Comparison of ENCODE assay signal across 11 cellular contexts in genomic region chr3:46386206-46386605, GRCh38. TPM values are rescaled to one million over a fixed set of nuclear protein-coding genes. Genes with fewer than 3 reads are reported as not detected.
DNase-seq lines count a peak whose midpoint lies in the region; ATAC-seq and TF ChIP-seq lines count a peak whose summit lies in the region.
"Had no signal": no experiment of that assay in that cellular context is flagged by ENCODE, and none has a peak within 500 bp of the region (broad histone marks: within the 10 kb centered on the region; RNA-seq: fewer than 3 reads in every experiment).

No MANE protein-coding gene starts in this region.

- H3K9me2 ChIP-seq in PC-3 (replicated peaks; ENCODE audit: low read length): no peaks in the 10 kb centered on the region

- WGBS in upper lobe of left lung, 2 donors: 9 to 30% methylated on average over 4 of the region's 4 CpGs

- POLR2A ChIA-PET in PC-3 (lab: Charles Lee; ENCODE audit: unreplicated experiment): interaction anchor here (0.5 to 0.7 kb wide), 3 partner anchors 26 to 352 kb away, joined by 3 to 5 read pairs (median 4); no protein-coding TSS in a partner anchor

- H3K4me3 ChIP-seq in PC-3 (ENCODE audit: low read length) (no peak overlapping the region), upper lobe of left lung (no peak overlapping the region)
- H3K4me3 ChIP-seq: thyroid gland had no signal

- no peak for DNase-seq in activated CD8-positive, alpha-beta memory T cell treated with anti-CD3 and anti-CD28 coated beads, Interleukin-2, amount 10 ng/mL, durations not matched to agents 7 days and 5 days
- no peak for DNase-seq in activated CD8-positive, alpha-beta memory T cell treated with anti-CD3 and anti-CD28 coated beads, Interleukin-2, amount 50 U/mL, for 48 hours
- peak; percentile 90 for DNase-seq in PC-3
- DNase-seq in foreskin keratinocyte: peak; percentile 98 to 99
- peak in 1 of 2 donors; percentile 45 for DNase-seq in upper lobe of left lung
- no peak for DNase-seq in SKM-1 treated with dmso at 0.1 percent for 144 hours (lab: John Stamatoyannopoulos, UW; ENCODE audit: unreplicated experiment)
- DNase-seq: CD4-positive, CD25-positive, alpha-beta regulatory T cell; NCI-H2107 had no signal

- no peak overlapping the region for H3K27ac Mint-ChIP-seq in activated CD8-positive, alpha-beta memory T cell treated with anti-CD3 and anti-CD28 coated beads, Interleukin-2, amount 10 ng/mL, durations not matched to agents 7 days and 5 days
- H3K27ac Mint-ChIP-seq: CD4-positive, CD25-positive, alpha-beta regulatory T cell had no signal

- no peaks in the 10 kb centered on the region for H3K79me2 ChIP-seq in PC-3 (ENCODE audit: low read length)

- peak overlapping the region; percentile 49 for H3K27ac ChIP-seq in PC-3 (ENCODE audit: low read length)
- no peak overlapping the region for H3K27ac ChIP-seq in foreskin keratinocyte
- H3K27ac ChIP-seq in upper lobe of left lung: peak overlapping the region in 3 of 4 donors; percentile 27 to 54 (median 32)
- H3K27ac ChIP-seq: thyroid gland had no signal

- H3K27me3 ChIP-seq in PC-3 (ENCODE audit: low read length) (no peaks in the 10 kb centered on the region), foreskin keratinocyte (no peaks in the 10 kb centered on the region), upper lobe of left lung (no peaks in the 10 kb centered on the region)
- H3K27me3 ChIP-seq: thyroid gland had no signal

- H3K9ac ChIP-seq in PC-3 (ENCODE audit: low read length): no peak overlapping the region

- H3K36me3 Mint-ChIP-seq in activated CD8-positive, alpha-beta memory T cell treated with anti-CD3 and anti-CD28 coated beads, Interleukin-2, amount 10 ng/mL, durations not matched to agents 7 days and 5 days: peaks cover 7% of the 10 kb centered on the region
- H3K36me3 Mint-ChIP-seq: CD4-positive, CD25-positive, alpha-beta regulatory T cell had no signal

- H3K27me3 Mint-ChIP-seq in activated CD8-positive, alpha-beta memory T cell treated with anti-CD3 and anti-CD28 coated beads, Interleukin-2, amount 10 ng/mL, durations not matched to agents 7 days and 5 days: no peaks in the 10 kb centered on the region
- H3K27me3 Mint-ChIP-seq: CD4-positive, CD25-positive, alpha-beta regulatory T cell had no signal

- no peaks in the 10 kb centered on the region for H3K9me3 Mint-ChIP-seq in activated CD8-positive, alpha-beta memory T cell treated with anti-CD3 and anti-CD28 coated beads, Interleukin-2, amount 10 ng/mL, durations not matched to agents 7 days and 5 days (ENCODE audit: low read depth)
- H3K9me3 Mint-ChIP-seq: CD4-positive, CD25-positive, alpha-beta regulatory T cell had no signal

- H3K9me3 ChIP-seq in PC-3 (ENCODE audit: low read length) (no peaks in the 10 kb centered on the region), upper lobe of left lung (no peaks in the 10 kb centered on the region)
- H3K9me3 ChIP-seq: thyroid gland had no signal

- H3K4me1 ChIP-seq in PC-3 (ENCODE audit: insufficient read depth, low read length) (peaks cover 28% of the 10 kb centered on the region), foreskin keratinocyte (peaks cover 14% of the 10 kb centered on the region), upper lobe of left lung (peaks cover 27 to 34% (median 31%) of the 10 kb centered on the region in 4 donors)

- peak in 1 of 4 donors; percentile 38 for TF ChIP-seq POLR2A in upper lobe of left lung (IDR thresholded peaks at IDR 0.05)

- H3K4me3 Mint-ChIP-seq in activated CD8-positive, alpha-beta memory T cell treated with anti-CD3 and anti-CD28 coated beads, Interleukin-2, amount 10 ng/mL, durations not matched to agents 7 days and 5 days: no peak overlapping the region
- H3K4me3 Mint-ChIP-seq: CD4-positive, CD25-positive, alpha-beta regulatory T cell had no signal

- no peak for TF ChIP-seq CTCF in PC-3 (conservative IDR thresholded peaks at IDR 0.05; ENCODE audit: low read depth, low read length)
- TF ChIP-seq CTCF in foreskin keratinocyte (conservative IDR thresholded peaks at IDR 0.05): no peak
- no peak for TF ChIP-seq CTCF in upper lobe of left lung (IDR thresholded peaks at IDR 0.05)

- intact Hi-C loops in PC-3 (cut with micrococcal nuclease): no loop called here

- no peaks in the 10 kb centered on the region for H4K20me1 ChIP-seq in PC-3 (ENCODE audit: low read length)

- H3F3A ChIP-seq in PC-3 (ENCODE audit: low read length, unreplicated experiment): no peaks in the 10 kb centered on the region

- CTCF ChIA-PET in activated CD8-positive, alpha-beta memory T cell treated with anti-CD3 and anti-CD28 coated beads, Interleukin-2, amount 10 ng/mL, durations not matched to agents 7 days and 5 days (lab: Charles Lee): interaction anchor here (0.7 to 3.3 kb wide), 2 partner anchors 18 to 102 kb away, joined by 3 to 14 read pairs; no protein-coding TSS in a partner anchor
- CTCF ChIA-PET in PC-3 (lab: Charles Lee): interaction anchor here (1.0 kb wide), 1 partner anchor 14 kb away, joined by 4 read pairs; no protein-coding TSS in a partner anchor

- peak; percentile 39 for ATAC-seq in activated CD8-positive, alpha-beta memory T cell treated with anti-CD3 and anti-CD28 coated beads, Interleukin-2, amount 10 ng/mL, durations not matched to agents 7 days and 5 days
- peak; percentile 99 for ATAC-seq in PC-3
- peak; percentile 95 for ATAC-seq in foreskin keratinocyte
- peak; percentile 38 to 59 for ATAC-seq in upper lobe of left lung (ENCODE audit: low FRiP score in 2 of 2)
- no peak for ATAC-seq in GM21515 (IDR thresholded peaks at IDR 0.05; ENCODE audit: unreplicated experiment)
- ATAC-seq in HG02678 (IDR thresholded peaks at IDR 0.05; ENCODE audit: unreplicated experiment): no peak

- H3K36me3 ChIP-seq in PC-3 (ENCODE audit: low read depth, low read length) (no peaks in the 10 kb centered on the region), upper lobe of left lung (no peaks in the 10 kb centered on the region)
- H3K36me3 ChIP-seq: thyroid gland had no signal

- no TSS peak for BruUV-seq in PC-3 (replicated peaks; lab: Mats Ljungman, UMichigan)

- peak overlapping the region; percentile 42; the same call in 1 of the 2 replicates for H2AFZ ChIP-seq in PC-3 (ENCODE audit: low read length)

- H3K4me2 ChIP-seq in PC-3 (ENCODE audit: low read length): peak overlapping the region; percentile 50

- TF ChIP-seq EP300 in upper lobe of left lung (IDR thresholded peaks at IDR 0.05): no peak

- H3K4me1 Mint-ChIP-seq in activated CD8-positive, alpha-beta memory T cell treated with anti-CD3 and anti-CD28 coated beads, Interleukin-2, amount 10 ng/mL, durations not matched to agents 7 days and 5 days: peaks cover 36% of the 10 kb centered on the region

RNA-seq across cellular contexts. Expression of gene CCR5, which starts 15.5 kb away (rescaled TPM):
- 10 to 100 TPM; 87.0 to 99.8 TPM for total RNA-seq in activated CD8-positive, alpha-beta memory T cell treated with anti-CD3 and anti-CD28 coated beads, Interleukin-2, amount 10 ng/mL, durations not matched to agents 7 days and 5 days
- total RNA-seq in PC-3 (2014; rRNA removed): not detected in 2 replicates
- total RNA-seq in foreskin keratinocyte: not detected in 2 replicates
- not detected in 2 replicates for polyA plus RNA-seq in foreskin keratinocyte
- 1 to 10 TPM in 5 of 6 donors, under 1 TPM in 1; 0.33 to 8.6 (median 3.1) TPM for total RNA-seq in upper lobe of left lung

RNA-seq across cellular contexts. Expression of gene CCRL2, which starts 20.9 kb away (rescaled TPM):
- total RNA-seq in activated CD8-positive, alpha-beta memory T cell treated with anti-CD3 and anti-CD28 coated beads, Interleukin-2, amount 10 ng/mL, durations not matched to agents 7 days and 5 days: 10 to 100 TPM in 1 of 2 experiments, 1 to 10 TPM in 1; 10.0 to 11.9 TPM
- total RNA-seq in PC-3 (2014; rRNA removed): 5.5 and 6.0 TPM in 2 replicates
- not detected in 2 replicates for total RNA-seq in foreskin keratinocyte
- polyA plus RNA-seq in foreskin keratinocyte: not detected in 2 replicates
- total RNA-seq in upper lobe of left lung: 10 to 100 TPM in 4 of 6 donors, 1 to 10 TPM in 2; 4.2 to 25.5 (median 13.7) TPM

RNA-seq across cellular contexts. Expression of gene CCR2, which starts 32.3 kb away (rescaled TPM):
- total RNA-seq in activated CD8-positive, alpha-beta memory T cell treated with anti-CD3 and anti-CD28 coated beads, Interleukin-2, amount 10 ng/mL, durations not matched to agents 7 days and 5 days: 10 to 100 TPM; 37.9 to 80.1 TPM
- total RNA-seq in PC-3 (2014; rRNA removed) (not detected in 2 replicates), foreskin keratinocyte (not detected in 2 replicates), upper lobe of left lung (10 to 100 TPM in 1 of 6 donors, 1 to 10 TPM in 5; 2.1 to 27.8 (median 6.6) TPM)
- polyA plus RNA-seq in foreskin keratinocyte: not detected in 2 replicates

Comparison
In these comparisons a context has a peak if more than half of its experiments do, and no peak if none do; other contexts are left out.
1. ATAC-seq: peak in activated CD8-positive, alpha-beta memory T cell treated with anti-CD3 and anti-CD28 coated beads, Interleukin-2, amount 10 ng/mL, durations not matched to agents 7 days and 5 days (single experiment), PC-3 (single experiment), foreskin keratinocyte (single experiment) and upper lobe of left lung (2 of 2); none in GM21515 (single experiment) and HG02678 (single experiment).
2. DNase-seq: peak in PC-3 (single experiment) and foreskin keratinocyte (2 of 2); none in activated CD8-positive, alpha-beta memory T cell treated with anti-CD3 and anti-CD28 coated beads, Interleukin-2, amount 10 ng/mL, durations not matched to agents 7 days and 5 days (single experiment), activated CD8-positive, alpha-beta memory T cell treated with anti-CD3 and anti-CD28 coated beads, Interleukin-2, amount 50 U/mL, for 48 hours (single experiment) and SKM-1 treated with dmso at 0.1 percent for 144 hours (single experiment).
3. RNA of gene CCR5, which starts 15.5 kb away (total RNA-seq): 87.0 to 99.8 TPM in activated CD8-positive, alpha-beta memory T cell treated with anti-CD3 and anti-CD28 coated beads, Interleukin-2, amount 10 ng/mL, durations not matched to agents 7 days and 5 days; 0.33 to 8.6 TPM in upper lobe of left lung, not detected in PC-3 and not detected in foreskin keratinocyte; every median in the first group is over 4 times any median in the second.